Comparison of ENCODE assay signal across 1 cellular context in the genomic region with DNA sequence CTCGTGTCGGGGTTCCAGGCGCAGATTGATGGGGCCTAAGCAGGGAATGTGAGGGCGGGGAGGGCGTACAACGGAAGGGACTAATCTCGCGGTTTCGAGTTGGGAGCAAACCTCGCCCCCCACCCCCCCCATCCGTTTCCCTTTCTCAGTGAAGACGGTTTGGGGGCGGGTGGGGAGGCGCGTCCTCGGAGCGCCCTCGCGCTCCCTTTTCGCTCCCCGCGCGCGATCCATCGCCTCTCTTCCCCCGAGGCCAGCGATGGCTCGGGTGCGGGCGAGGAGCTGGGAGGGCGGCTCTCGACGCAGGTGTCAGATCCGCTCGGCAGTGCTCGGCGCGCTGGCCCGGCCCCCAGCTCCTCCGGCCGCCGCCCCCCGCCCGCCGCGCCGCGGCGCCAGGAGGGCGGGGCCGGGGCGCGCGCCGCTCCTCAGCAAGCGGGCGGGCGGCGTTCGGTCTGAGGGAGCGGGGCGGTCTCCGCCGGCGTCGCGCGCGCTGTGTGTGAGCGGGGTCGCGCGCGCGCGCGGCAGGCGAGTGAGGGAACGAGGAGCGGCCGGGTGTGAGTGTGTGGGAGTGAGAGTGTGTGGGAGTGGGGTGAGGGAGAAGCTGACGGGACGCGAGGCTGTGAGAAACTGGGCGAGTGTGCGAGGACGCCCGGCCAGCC.
TF ChIP-seq lines count a peak whose summit lies in the region.

A gene with protein sequence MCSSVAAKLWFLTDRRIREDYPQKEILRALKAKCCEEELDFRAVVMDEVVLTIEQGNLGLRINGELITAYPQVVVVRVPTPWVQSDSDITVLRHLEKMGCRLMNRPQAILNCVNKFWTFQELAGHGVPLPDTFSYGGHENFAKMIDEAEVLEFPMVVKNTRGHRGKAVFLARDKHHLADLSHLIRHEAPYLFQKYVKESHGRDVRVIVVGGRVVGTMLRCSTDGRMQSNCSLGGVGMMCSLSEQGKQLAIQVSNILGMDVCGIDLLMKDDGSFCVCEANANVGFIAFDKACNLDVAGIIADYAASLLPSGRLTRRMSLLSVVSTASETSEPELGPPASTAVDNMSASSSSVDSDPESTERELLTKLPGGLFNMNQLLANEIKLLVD (plus strand): TSS at position 516 of the 656 bp plus-strand sequence. CDS start 15,876 bp downstream, outside the sequence.

TF ChIP-seq in HepG2, 621 proteins besides CTCF, POLR2A, EP300 and RAD21 (continued from another document and continues in another):
- TF ChIP-seq MEIS1 (CRISPR knock-in tag; IDR thresholded peaks at IDR 0.05; ENCODE audit: borderline replicate concordance), result 0 out of 2 replicates have a peak, but pooled peaks have one; percentile 31
- TF ChIP-seq MED1 (CRISPR knock-in tag; IDR thresholded peaks at IDR 0.05), result no peak
- TF ChIP-seq DMAP1 (CRISPR knock-in tag; IDR thresholded peaks at IDR 0.05), result no peak
- TF ChIP-seq TAF15 (IDR thresholded peaks at IDR 0.05; ENCODE audit: low read depth, low read length, poor library complexity, severe bottlenecking), result no peak
- TF ChIP-seq ZNF629 (CRISPR knock-in tag; conservative IDR thresholded peaks at IDR 0.05), result no peak
- TF ChIP-seq, protein P1, sequence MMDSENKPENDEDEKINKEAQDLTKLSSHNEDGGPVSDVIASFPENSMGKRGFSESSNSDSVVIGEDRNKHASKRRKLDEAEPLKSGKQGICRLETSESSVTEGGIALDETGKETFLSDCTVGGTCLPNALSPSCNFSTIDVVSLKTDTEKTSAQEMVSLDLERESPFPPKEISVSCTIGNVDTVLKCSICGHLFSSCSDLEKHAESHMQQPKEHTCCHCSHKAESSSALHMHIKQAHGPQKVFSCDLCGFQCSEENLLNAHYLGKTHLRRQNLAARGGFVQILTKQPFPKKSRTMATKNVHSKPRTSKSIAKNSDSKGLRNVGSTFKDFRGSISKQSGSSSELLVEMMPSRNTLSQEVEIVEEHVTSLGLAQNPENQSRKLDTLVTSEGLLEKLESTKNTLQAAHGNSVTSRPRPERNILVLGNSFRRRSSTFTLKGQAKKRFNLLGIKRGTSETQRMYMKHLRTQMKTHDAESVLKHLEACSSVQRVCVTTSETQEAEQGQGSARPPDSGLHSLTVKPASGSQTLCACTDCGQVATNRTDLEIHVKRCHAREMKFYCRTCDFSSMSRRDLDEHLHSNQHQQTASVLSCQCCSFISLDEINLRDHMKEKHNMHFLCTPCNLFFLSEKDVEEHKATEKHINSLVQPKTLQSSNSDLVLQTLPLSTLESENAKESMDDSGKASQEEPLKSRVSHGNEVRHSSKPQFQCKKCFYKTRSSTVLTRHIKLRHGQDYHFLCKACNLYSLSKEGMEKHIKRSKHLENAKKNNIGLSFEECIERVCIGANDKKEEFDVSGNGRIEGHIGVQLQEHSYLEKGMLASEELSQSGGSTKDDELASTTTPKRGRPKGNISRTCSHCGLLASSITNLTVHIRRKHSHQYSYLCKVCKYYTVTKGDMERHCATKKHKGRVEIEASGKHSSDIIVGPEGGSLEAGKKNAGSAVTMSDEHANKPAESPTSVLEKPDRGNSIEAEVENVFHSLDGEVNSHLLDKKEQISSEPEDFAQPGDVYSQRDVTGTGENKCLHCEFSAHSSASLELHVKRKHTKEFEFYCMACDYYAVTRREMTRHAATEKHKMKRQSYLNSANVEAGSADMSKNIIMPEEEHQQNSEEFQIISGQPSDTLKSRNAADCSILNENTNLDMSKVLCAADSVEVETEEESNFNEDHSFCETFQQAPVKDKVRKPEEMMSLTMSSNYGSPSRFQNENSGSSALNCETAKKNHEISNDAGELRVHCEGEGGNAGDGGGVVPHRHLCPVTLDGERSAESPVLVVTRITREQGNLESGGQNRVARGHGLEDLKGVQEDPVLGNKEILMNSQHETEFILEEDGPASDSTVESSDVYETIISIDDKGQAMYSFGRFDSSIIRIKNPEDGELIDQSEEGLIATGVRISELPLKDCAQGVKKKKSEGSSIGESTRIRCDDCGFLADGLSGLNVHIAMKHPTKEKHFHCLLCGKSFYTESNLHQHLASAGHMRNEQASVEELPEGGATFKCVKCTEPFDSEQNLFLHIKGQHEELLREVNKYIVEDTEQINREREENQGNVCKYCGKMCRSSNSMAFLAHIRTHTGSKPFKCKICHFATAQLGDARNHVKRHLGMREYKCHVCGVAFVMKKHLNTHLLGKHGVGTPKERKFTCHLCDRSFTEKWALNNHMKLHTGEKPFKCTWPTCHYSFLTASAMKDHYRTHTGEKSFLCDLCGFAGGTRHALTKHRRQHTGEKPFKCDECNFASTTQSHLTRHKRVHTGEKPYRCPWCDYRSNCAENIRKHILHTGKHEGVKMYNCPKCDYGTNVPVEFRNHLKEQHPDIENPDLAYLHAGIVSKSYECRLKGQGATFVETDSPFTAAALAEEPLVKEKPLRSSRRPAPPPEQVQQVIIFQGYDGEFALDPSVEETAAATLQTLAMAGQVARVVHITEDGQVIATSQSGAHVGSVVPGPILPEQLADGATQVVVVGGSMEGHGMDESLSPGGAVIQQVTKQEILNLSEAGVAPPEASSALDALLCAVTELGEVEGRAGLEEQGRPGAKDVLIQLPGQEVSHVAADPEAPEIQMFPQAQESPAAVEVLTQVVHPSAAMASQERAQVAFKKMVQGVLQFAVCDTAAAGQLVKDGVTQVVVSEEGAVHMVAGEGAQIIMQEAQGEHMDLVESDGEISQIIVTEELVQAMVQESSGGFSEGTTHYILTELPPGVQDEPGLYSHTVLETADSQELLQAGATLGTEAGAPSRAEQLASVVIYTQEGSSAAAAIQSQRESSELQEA (CRISPR knock-in tag; IDR thresholded peaks at IDR 0.05; ENCODE audit: not compliant biosample characterization), result no peak
- TF ChIP-seq ZNF253 (CRISPR knock-in tag; IDR thresholded peaks at IDR 0.05; ENCODE audit: borderline replicate concordance), result no peak
- TF ChIP-seq, protein P2, sequence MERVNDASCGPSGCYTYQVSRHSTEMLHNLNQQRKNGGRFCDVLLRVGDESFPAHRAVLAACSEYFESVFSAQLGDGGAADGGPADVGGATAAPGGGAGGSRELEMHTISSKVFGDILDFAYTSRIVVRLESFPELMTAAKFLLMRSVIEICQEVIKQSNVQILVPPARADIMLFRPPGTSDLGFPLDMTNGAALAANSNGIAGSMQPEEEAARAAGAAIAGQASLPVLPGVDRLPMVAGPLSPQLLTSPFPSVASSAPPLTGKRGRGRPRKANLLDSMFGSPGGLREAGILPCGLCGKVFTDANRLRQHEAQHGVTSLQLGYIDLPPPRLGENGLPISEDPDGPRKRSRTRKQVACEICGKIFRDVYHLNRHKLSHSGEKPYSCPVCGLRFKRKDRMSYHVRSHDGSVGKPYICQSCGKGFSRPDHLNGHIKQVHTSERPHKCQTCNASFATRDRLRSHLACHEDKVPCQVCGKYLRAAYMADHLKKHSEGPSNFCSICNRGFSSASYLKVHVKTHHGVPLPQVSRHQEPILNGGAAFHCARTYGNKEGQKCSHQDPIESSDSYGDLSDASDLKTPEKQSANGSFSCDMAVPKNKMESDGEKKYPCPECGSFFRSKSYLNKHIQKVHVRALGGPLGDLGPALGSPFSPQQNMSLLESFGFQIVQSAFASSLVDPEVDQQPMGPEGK (CRISPR knock-in tag; IDR thresholded peaks at IDR 0.05), result peak; percentile 24; the same call in 1 of the 2 replicates
- TF ChIP-seq ZNF777 (CRISPR knock-in tag; IDR thresholded peaks at IDR 0.05), result peak; percentile 69; the same call in 1 of the 2 replicates
- no peak for TF ChIP-seq HOXD1 (CRISPR knock-in tag; IDR thresholded peaks at IDR 0.05)
- no peak for TF ChIP-seq HOXA5 (CRISPR knock-in tag; IDR thresholded peaks at IDR 0.05)
- TF ChIP-seq NFATC3 (CRISPR knock-in tag; IDR thresholded peaks at IDR 0.05), result no peak
- no peak for TF ChIP-seq ZNF3 (CRISPR knock-in tag; IDR thresholded peaks at IDR 0.05)
- TF ChIP-seq HNRNPK (IDR thresholded peaks at IDR 0.05; ENCODE audit: low read depth, low read length, poor library complexity, severe bottlenecking), result peak; percentile 86
- TF ChIP-seq, protein P3, sequence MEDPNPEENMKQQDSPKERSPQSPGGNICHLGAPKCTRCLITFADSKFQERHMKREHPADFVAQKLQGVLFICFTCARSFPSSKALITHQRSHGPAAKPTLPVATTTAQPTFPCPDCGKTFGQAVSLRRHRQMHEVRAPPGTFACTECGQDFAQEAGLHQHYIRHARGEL (CRISPR knock-in tag; IDR thresholded peaks at IDR 0.05), result no peak
- no peak for TF ChIP-seq JUN (CRISPR knock-in tag; IDR thresholded peaks at IDR 0.05)
- TF ChIP-seq KAT2B (IDR thresholded peaks at IDR 0.05; ENCODE audit: borderline replicate concordance, low read depth, low read length), result no peak
- TF ChIP-seq, protein P4, sequence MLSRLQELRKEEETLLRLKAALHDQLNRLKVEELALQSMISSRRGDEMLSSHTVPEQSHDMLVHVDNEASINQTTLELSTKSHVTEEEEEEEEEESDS (CRISPR knock-in tag; IDR thresholded peaks at IDR 0.05; ENCODE audit: borderline replicate concordance), result no peak
- TF ChIP-seq ZBTB42 (CRISPR knock-in tag; IDR thresholded peaks at IDR 0.05), result no peak
- TF ChIP-seq, protein P5, sequence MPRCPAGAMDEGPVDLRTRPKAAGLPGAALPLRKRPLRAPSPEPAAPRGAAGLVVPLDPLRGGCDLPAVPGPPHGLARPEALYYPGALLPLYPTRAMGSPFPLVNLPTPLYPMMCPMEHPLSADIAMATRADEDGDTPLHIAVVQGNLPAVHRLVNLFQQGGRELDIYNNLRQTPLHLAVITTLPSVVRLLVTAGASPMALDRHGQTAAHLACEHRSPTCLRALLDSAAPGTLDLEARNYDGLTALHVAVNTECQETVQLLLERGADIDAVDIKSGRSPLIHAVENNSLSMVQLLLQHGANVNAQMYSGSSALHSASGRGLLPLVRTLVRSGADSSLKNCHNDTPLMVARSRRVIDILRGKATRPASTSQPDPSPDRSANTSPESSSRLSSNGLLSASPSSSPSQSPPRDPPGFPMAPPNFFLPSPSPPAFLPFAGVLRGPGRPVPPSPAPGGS (CRISPR knock-in tag; IDR thresholded peaks at IDR 0.05), result no peak
- TF ChIP-seq ZNF263 (CRISPR knock-in tag; IDR thresholded peaks at IDR 0.05), result 0 out of 2 replicates have a peak, but pooled peaks have one; percentile 15
- TF ChIP-seq, protein P6, sequence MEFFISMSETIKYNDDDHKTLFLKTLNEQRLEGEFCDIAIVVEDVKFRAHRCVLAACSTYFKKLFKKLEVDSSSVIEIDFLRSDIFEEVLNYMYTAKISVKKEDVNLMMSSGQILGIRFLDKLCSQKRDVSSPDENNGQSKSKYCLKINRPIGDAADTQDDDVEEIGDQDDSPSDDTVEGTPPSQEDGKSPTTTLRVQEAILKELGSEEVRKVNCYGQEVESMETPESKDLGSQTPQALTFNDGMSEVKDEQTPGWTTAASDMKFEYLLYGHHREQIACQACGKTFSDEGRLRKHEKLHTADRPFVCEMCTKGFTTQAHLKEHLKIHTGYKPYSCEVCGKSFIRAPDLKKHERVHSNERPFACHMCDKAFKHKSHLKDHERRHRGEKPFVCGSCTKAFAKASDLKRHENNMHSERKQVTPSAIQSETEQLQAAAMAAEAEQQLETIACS (CRISPR knock-in tag; IDR thresholded peaks at IDR 0.05), result peak; percentile 72
- TF ChIP-seq, protein P7, sequence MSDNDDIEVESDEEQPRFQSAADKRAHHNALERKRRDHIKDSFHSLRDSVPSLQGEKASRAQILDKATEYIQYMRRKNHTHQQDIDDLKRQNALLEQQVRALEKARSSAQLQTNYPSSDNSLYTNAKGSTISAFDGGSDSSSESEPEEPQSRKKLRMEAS (IDR thresholded peaks at IDR 0.05), result 0 out of 2 replicates have a peak, but pooled peaks have one; percentile 23
- TF ChIP-seq GABPB1 (CRISPR knock-in tag; IDR thresholded peaks at IDR 0.05), result peak; percentile 48; the same call in 1 of the 2 replicates
- no peak for TF ChIP-seq ZNF816 (CRISPR knock-in tag; IDR thresholded peaks at IDR 0.05; ENCODE audit: borderline replicate concordance)
- no peak for TF ChIP-seq CENPT (CRISPR knock-in tag; IDR thresholded peaks at IDR 0.05; ENCODE audit: low read depth)
- no peak for TF ChIP-seq GFI1 (CRISPR knock-in tag; IDR thresholded peaks at IDR 0.05; ENCODE audit: borderline replicate concordance)
- no peak for TF ChIP-seq ZNF264 (CRISPR knock-in tag; IDR thresholded peaks at IDR 0.05)
- TF ChIP-seq, protein P8, sequence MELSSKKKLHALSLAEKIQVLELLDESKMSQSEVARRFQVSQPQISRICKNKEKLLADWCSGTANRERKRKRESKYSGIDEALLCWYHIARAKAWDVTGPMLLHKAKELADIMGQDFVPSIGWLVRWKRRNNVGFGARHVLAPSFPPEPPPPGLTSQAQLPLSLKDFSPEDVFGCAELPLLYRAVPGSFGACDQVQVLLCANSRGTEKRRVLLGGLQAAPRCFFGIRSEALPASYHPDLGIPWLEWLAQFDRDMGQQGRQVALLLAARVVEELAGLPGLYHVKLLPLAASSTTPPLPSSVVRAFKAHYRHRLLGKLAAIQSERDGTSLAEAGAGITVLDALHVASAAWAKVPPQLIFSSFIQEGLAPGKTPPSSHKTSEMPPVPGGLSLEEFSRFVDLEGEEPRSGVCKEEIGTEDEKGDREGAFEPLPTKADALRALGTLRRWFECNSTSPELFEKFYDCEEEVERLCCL (CRISPR knock-in tag; IDR thresholded peaks at IDR 0.05; ENCODE audit: borderline replicate concordance), result no peak
- TF ChIP-seq HMGA1 (CRISPR knock-in tag; conservative IDR thresholded peaks at IDR 0.05), result no peak
- TF ChIP-seq HES4 (CRISPR knock-in tag; IDR thresholded peaks at IDR 0.05; ENCODE audit: borderline replicate concordance), result 0 out of 2 replicates have a peak, but pooled peaks have one; percentile 13
- TF ChIP-seq ZFP36 (IDR thresholded peaks at IDR 0.05; ENCODE audit: borderline replicate concordance, low read depth, low read length, partially characterized antibody), result no peak
- no peak for TF ChIP-seq TAF1 (CRISPR knock-in tag; IDR thresholded peaks at IDR 0.05)
- no peak for TF ChIP-seq ZNF773 (CRISPR knock-in tag; IDR thresholded peaks at IDR 0.05; ENCODE audit: borderline replicate concordance)
- no peak for TF ChIP-seq ZZZ3 (CRISPR knock-in tag; IDR thresholded peaks at IDR 0.05; ENCODE audit: borderline replicate concordance)
- TF ChIP-seq ZNF891 (CRISPR knock-in tag; IDR thresholded peaks at IDR 0.05), result 0 out of 2 replicates have a peak, but pooled peaks have one; percentile 25
- TF ChIP-seq SNRNP70 (IDR thresholded peaks at IDR 0.05; ENCODE audit: low read depth, low read length), result no peak
- no peak for TF ChIP-seq MED13 (CRISPR knock-in tag; IDR thresholded peaks at IDR 0.05)
- TF ChIP-seq ZNF256 (CRISPR knock-in tag; conservative IDR thresholded peaks at IDR 0.05), result no peak
- TF ChIP-seq, protein P9, sequence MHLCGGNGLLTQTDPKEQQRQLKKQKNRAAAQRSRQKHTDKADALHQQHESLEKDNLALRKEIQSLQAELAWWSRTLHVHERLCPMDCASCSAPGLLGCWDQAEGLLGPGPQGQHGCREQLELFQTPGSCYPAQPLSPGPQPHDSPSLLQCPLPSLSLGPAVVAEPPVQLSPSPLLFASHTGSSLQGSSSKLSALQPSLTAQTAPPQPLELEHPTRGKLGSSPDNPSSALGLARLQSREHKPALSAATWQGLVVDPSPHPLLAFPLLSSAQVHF (CRISPR knock-in tag; IDR thresholded peaks at IDR 0.05), result no peak
- TF ChIP-seq REL (CRISPR knock-in tag; conservative IDR thresholded peaks at IDR 0.05), result no peak
- TF ChIP-seq MXD4 (CRISPR knock-in tag; IDR thresholded peaks at IDR 0.05), result no peak
- no peak for TF ChIP-seq KLF13 (CRISPR knock-in tag; IDR thresholded peaks at IDR 0.05)
- TF ChIP-seq TGIF2 (CRISPR knock-in tag; IDR thresholded peaks at IDR 0.05), result no peak
- TF ChIP-seq, protein P10, sequence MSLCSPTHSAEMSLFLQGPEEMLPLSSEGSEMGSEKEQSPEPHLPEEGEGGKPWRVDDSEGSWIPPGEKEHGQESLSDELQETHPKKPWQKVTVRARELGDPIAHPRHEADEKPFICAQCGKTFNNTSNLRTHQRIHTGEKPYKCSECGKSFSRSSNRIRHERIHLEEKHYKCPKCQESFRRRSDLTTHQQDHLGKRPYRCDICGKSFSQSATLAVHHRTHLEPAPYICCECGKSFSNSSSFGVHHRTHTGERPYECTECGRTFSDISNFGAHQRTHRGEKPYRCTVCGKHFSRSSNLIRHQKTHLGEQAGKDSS (CRISPR knock-in tag; IDR thresholded peaks at IDR 0.05; ENCODE audit: borderline replicate concordance, low read depth), result no peak
- TF ChIP-seq ZSCAN30 (CRISPR knock-in tag; IDR thresholded peaks at IDR 0.05), result no peak
